Comparison of ENCODE assay signal across 18 cellular contexts in genomic region chr5:36193746-36194145, GRCh38.
"Had no signal": no experiment of that assay in that cellular context is flagged by ENCODE, and none has a peak within 500 bp of the region (broad histone marks: within the 10 kb centered on the region; RNA-seq: fewer than 3 reads in every experiment).

No MANE protein-coding gene starts in this region.

- H3K4me1 ChIP-seq: esophagus muscularis mucosa, gastrocnemius medialis, left ventricle myocardium inferior, sigmoid colon, testis, tibial nerve, upper lobe of right lung, vagina had no signal

- FAIRE-seq: keratinocyte had no signal

- ATAC-seq: effector memory CD8-positive, alpha-beta T cell; gastrocnemius medialis; naive thymus-derived CD8-positive, alpha-beta T cell; stimulated activated naive B cell treated with anti-CD40 and anti-IgM and Interleukin-4, amounts not matched to agents 10 μg/mL and 1 μg/mL and 100 μg/mL, for 72 hours; stimulated activated naive CD8-positive, alpha-beta T cell treated with anti-CD3 and anti-CD28 coated beads, Interleukin-15, amount 100 ng/mL, for 72 hours; upper lobe of right lung had no signal

- H3K27me3 ChIP-seq: esophagus muscularis mucosa, gastrocnemius medialis, sigmoid colon, testis, tibial nerve, upper lobe of right lung, vagina had no signal

- H3K9me3 ChIP-seq: gastrocnemius medialis, testis, upper lobe of right lung, vagina had no signal

- H3K4me3 ChIP-seq: esophagus muscularis mucosa, gastrocnemius medialis, left ventricle myocardium inferior, sigmoid colon, skin epidermis, testis, tibial nerve, upper lobe of right lung, vagina had no signal

- H3K27ac ChIP-seq: epithelial cell of prostate, esophagus muscularis mucosa, gastrocnemius medialis, left ventricle myocardium inferior, sigmoid colon, skin epidermis, testis, tibial nerve, upper lobe of right lung, vagina had no signal

- DNase-seq: effector memory CD8-positive, alpha-beta T cell; gastrocnemius medialis; left ventricle myocardium inferior; naive thymus-derived CD8-positive, alpha-beta T cell; posterior cingulate gyrus; sigmoid colon; stimulated activated CD4-positive, alpha-beta T cell treated with anti-CD3 and anti-CD28 coated beads, Interleukin-2, amount 100 ng/mL, for 24 hours; stimulated activated CD4-positive, alpha-beta T cell treated with anti-CD3 and anti-CD28 coated beads, Interleukin-4, amount 100 ng/mL, for 4 hours; stimulated activated naive B cell treated with anti-CD40 and anti-IgM and Interleukin-4, amounts not matched to agents 10 μg/mL and 1 μg/mL and 100 μg/mL, for 72 hours; stimulated activated naive CD8-positive, alpha-beta T cell treated with anti-CD3 and anti-CD28 coated beads, Interleukin-15, amount 100 ng/mL, for 72 hours; testis; upper lobe of right lung had no signal
